In genomic region chr9:76729116-76729515, GRCh38 we compare ENCODE assay signal across 23 cellular contexts. TPM values are rescaled to one million over a fixed set of nuclear protein-coding genes. Genes with fewer than 3 reads are reported as not detected.
"Had no signal": no experiment of that assay in that cellular context is flagged by ENCODE, and none has a peak within 500 bp of the region (broad histone marks: within the 10 kb centered on the region; RNA-seq: fewer than 3 reads in every experiment).

No MANE protein-coding gene starts in this region.

- H3K9me3 ChIP-seq: breast epithelium, heart left ventricle, ovary, right lobe of liver, tibial nerve had no signal

- H3K4me1 ChIP-seq: breast epithelium, right lobe of liver, tibial nerve had no signal

- ATAC-seq: activated CD8-positive, alpha-beta T cell treated with anti-CD3 and anti-CD28 coated beads for 36 hours; heart left ventricle; left colon; right lobe of liver had no signal

- DNase-seq: activated B cell treated with CpG ODN at 0.5 μM for 24 hours; activated CD4-positive, alpha-beta T cell treated with anti-CD3 and anti-CD28 coated beads, Interleukin-2, amount 50 U/mL, for 1 hour; activated CD8-positive, alpha-beta T cell treated with anti-CD3 and anti-CD28 coated beads for 36 hours; activated T-cell treated with anti-CD3 and anti-CD28 coated beads, Interleukin-2, amount 50 U/mL, for 48 hours; central memory CD4-positive, alpha-beta T cell; foreskin fibroblast; heart left ventricle; hypothalamus; immature natural killer cell; kidney; left colon; mammary epithelial cell; ovary; right lobe of liver; stimulated activated CD4-positive, alpha-beta T cell treated with anti-CD3 and anti-CD28 coated beads, Interleukin-2, amount 100 ng/mL, for 48 hours; stimulated activated naive CD4-positive, alpha-beta T cell treated with Interleukin-2 at 50 U/mL for 16 hours had no signal

- H3K36me3 ChIP-seq: breast epithelium, heart left ventricle, ovary, right lobe of liver, tibial nerve had no signal

- FAIRE-seq: endothelial cell of umbilical vein, kidney had no signal

- H3K27ac ChIP-seq: breast epithelium, heart left ventricle, ovary, right lobe of liver, tibial nerve had no signal

- H3K27me3 ChIP-seq: breast epithelium, ovary, right lobe of liver, tibial nerve had no signal

- H3K4me3 ChIP-seq: breast epithelium, heart left ventricle, ovary, right lobe of liver, tibial nerve had no signal

RNA-seq across cellular contexts. Expression of gene PCA3, which starts 35.1 kb away (rescaled TPM):
- total RNA-seq: activated B cell treated with CpG ODN at 0.5 μM for 24 hours; activated CD8-positive, alpha-beta T cell treated with anti-CD3 and anti-CD28 coated beads for 36 hours; activated T-helper 2 cell treated with anti-CD3 and anti-CD28 coated beads, Interferon-gamma antibody, Interleukin-2, Interleukin-4, amounts not matched to agents 10 μg/mL and 5 μg/mL and 100 μg/mL, durations not matched to agents 14 hours and 24 hours and 36 hours; heart left ventricle; kidney; left colon; mammary epithelial cell; mucosa of gallbladder; ovary; skeletal muscle tissue; ureter had no signal
